In the genomic region with DNA sequence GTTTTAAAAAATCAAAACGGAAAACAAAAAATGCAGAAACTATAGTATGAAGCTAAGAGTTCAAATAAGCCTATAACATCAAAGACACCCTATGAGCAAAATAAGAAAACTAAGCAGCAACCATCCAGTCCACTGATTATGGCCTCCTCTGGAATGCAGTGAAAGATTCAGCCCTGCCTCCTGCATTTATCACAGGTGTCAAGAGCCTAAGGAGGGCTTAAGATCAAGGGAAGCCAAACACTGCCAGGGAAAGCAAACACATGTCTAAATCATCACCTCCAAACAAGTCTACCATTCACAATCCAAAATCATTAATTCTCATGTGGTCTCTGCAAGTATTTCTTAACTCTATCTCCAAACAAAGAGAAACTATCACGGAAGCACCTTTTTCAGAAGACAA, we compare ENCODE assay signal across 27 cellular contexts. TPM values are rescaled to one million over a fixed set of nuclear protein-coding genes. Genes with fewer than 3 reads are reported as not detected.
"Had no signal": no experiment of that assay in that cellular context is flagged by ENCODE, and none has a peak within 500 bp of the region (broad histone marks: within the 10 kb centered on the region; RNA-seq: fewer than 3 reads in every experiment).

No MANE protein-coding gene starts in this region.

- H3K9me3 ChIP-seq: MG63, SJCRH30, SK-N-SH had no signal

- H3K27me3 Mint-ChIP-seq: activated CD4-positive, alpha-beta T cell treated with anti-CD3 and anti-CD28 coated beads, Interleukin-2, amount 10 ng/mL, durations not matched to agents 7 days and 5 days; activated CD8-positive, alpha-beta memory T cell treated with anti-CD3 and anti-CD28 coated beads, Interleukin-2, amount 10 ng/mL, durations not matched to agents 7 days and 5 days; activated naive CD8-positive, alpha-beta T cell; activated T-helper 17 cell treated with anti-CD3 and anti-CD28 coated beads, Interleukin-2, amount 50 U/mL, for 72 hours had no signal

- DNase-seq: activated CD4-positive, alpha-beta T cell treated with anti-CD3 and anti-CD28 coated beads, Interleukin-2, amount 10 ng/mL, durations not matched to agents 7 days and 5 days; activated CD4-positive, CD25-positive, alpha-beta regulatory T cell; activated CD8-positive, alpha-beta memory T cell treated with anti-CD3 and anti-CD28 coated beads, Interleukin-2, amount 10 ng/mL, durations not matched to agents 7 days and 5 days; activated gamma-delta T cell; activated naive CD4-positive, alpha-beta T cell treated with anti-CD3 and anti-CD28 coated beads for 36 hours; activated T-cell treated with anti-CD3 and anti-CD28 coated beads, Interleukin-2, amount 50 U/mL, for 4 hours; caudate nucleus; MG63; MV-4-11; NCI-H1105; NCI-H1436; NCI-H1694 treated with DMSO at 0.1 percent for 48 hours; NCI-H2029 treated with DMSO at 0.1 percent for 48 hours; NCI-H345; NCI-H510A; NCI-H526 treated with DMSO at 0.1 percent for 48 hours; NCI-H82; Right ventricle myocardium superior; RPMI8226; SJCRH30; SK-N-SH; T-helper 1 cell had no signal

- H3K27ac ChIP-seq: SJCRH30, VCaP had no signal

- H3K4me3 Mint-ChIP-seq: activated CD4-positive, alpha-beta T cell treated with anti-CD3 and anti-CD28 coated beads, Interleukin-2, amount 10 ng/mL, durations not matched to agents 7 days and 5 days; activated CD8-positive, alpha-beta memory T cell treated with anti-CD3 and anti-CD28 coated beads, Interleukin-2, amount 10 ng/mL, durations not matched to agents 7 days and 5 days; activated naive CD4-positive, alpha-beta T cell treated with anti-CD3 and anti-CD28 coated beads for 36 hours; activated naive CD8-positive, alpha-beta T cell; activated T-cell treated with anti-CD3 and anti-CD28 coated beads, Interleukin-2, amount 50 U/mL, for 4 hours; activated T-helper 17 cell treated with anti-CD3 and anti-CD28 coated beads, Interleukin-2, amount 50 U/mL, for 72 hours had no signal

- H3K27me3 ChIP-seq: MG63, SJCRH30 had no signal

- H3K4me3 ChIP-seq: MG63, SJCRH30 had no signal

- H3K27ac Mint-ChIP-seq: activated CD4-positive, alpha-beta T cell treated with anti-CD3 and anti-CD28 coated beads, Interleukin-2, amount 10 ng/mL, durations not matched to agents 7 days and 5 days; activated CD8-positive, alpha-beta memory T cell treated with anti-CD3 and anti-CD28 coated beads, Interleukin-2, amount 10 ng/mL, durations not matched to agents 7 days and 5 days; activated naive CD8-positive, alpha-beta T cell had no signal

- ATAC-seq: activated CD8-positive, alpha-beta memory T cell treated with anti-CD3 and anti-CD28 coated beads, Interleukin-2, amount 10 ng/mL, durations not matched to agents 7 days and 5 days; activated T-cell treated with anti-CD3 and anti-CD28 coated beads, Interleukin-2, amount 50 U/mL, for 4 hours; activated T-helper 17 cell treated with anti-CD3 and anti-CD28 coated beads, Interleukin-2, amount 50 U/mL, for 72 hours; Panc1 had no signal

- H3K9me2 ChIP-seq: SK-N-SH had no signal

- H3K4me1 Mint-ChIP-seq: activated CD8-positive, alpha-beta memory T cell treated with anti-CD3 and anti-CD28 coated beads, Interleukin-2, amount 10 ng/mL, durations not matched to agents 7 days and 5 days; activated T-helper 17 cell treated with anti-CD3 and anti-CD28 coated beads, Interleukin-2, amount 50 U/mL, for 72 hours had no signal

- H3K9me3 Mint-ChIP-seq: activated CD4-positive, alpha-beta T cell treated with anti-CD3 and anti-CD28 coated beads, Interleukin-2, amount 10 ng/mL, durations not matched to agents 7 days and 5 days; activated naive CD4-positive, alpha-beta T cell treated with anti-CD3 and anti-CD28 coated beads for 36 hours; activated T-cell treated with anti-CD3 and anti-CD28 coated beads, Interleukin-2, amount 50 U/mL, for 4 hours; activated T-helper 17 cell treated with anti-CD3 and anti-CD28 coated beads, Interleukin-2, amount 50 U/mL, for 72 hours had no signal

- H3K4me2 ChIP-seq: SK-N-SH had no signal

- H3K4me1 ChIP-seq: SJCRH30 had no signal

RNA-seq across cellular contexts. Expression of a gene that starts 53.6 kb away (rescaled TPM):
- total RNA-seq: activated CD4-positive, alpha-beta T cell treated with anti-CD3 and anti-CD28 coated beads, Interleukin-2, amount 10 ng/mL, durations not matched to agents 7 days and 5 days; activated CD8-positive, alpha-beta memory T cell treated with anti-CD3 and anti-CD28 coated beads, Interleukin-2, amount 10 ng/mL, durations not matched to agents 7 days and 5 days; activated T-cell treated with anti-CD3 and anti-CD28 coated beads, Interleukin-2, amount 50 U/mL, for 4 hours; activated T-helper 17 cell treated with anti-CD3 and anti-CD28 coated beads, Interleukin-2, amount 50 U/mL, for 72 hours; OCI-LY7 had no signal
